Comparison of ENCODE assay signal across 19 cellular contexts in genomic region chr2:12448846-12449480, GRCh38.
DNase-seq lines count a peak whose midpoint lies in the region; ATAC-seq, FAIRE-seq and TF ChIP-seq lines count a peak whose summit lies in the region.
"Had no signal": no experiment of that assay in that cellular context is flagged by ENCODE, and none has a peak within 500 bp of the region (broad histone marks: within the 10 kb centered on the region; RNA-seq: fewer than 3 reads in every experiment).

No MANE protein-coding gene starts in this region.

- H3K36me3 ChIP-seq in breast epithelium (no peaks in the 10 kb centered on the region), MG63 (no peaks in the 10 kb centered on the region), K562 (ENCODE audit: control insufficient read depth, insufficient read depth, low read length) (no peaks in the 10 kb centered on the region), neuronal stem cell (replicated peaks in 1 of 2; ENCODE audit: control insufficient read depth in 2 of 2, insufficient read depth in 2 of 2, low read length in 2 of 2) (no peaks in the 10 kb centered on the region), lower lobe of right lung (no peaks in the 10 kb centered on the region)
- H3K36me3 ChIP-seq: left ventricle myocardium inferior, prostate gland had no signal

- H2BK120ac ChIP-seq in neuronal stem cell (ENCODE audit: low read depth, low read length), result no peak overlapping the region

- H3K23ac ChIP-seq in neuronal stem cell (ENCODE audit: low read depth, low read length, poor library complexity), result no peak overlapping the region

- TF ChIP-seq POLR2A in breast epithelium (IDR thresholded peaks at IDR 0.05) (no peak), K562 (conservative IDR thresholded peaks at IDR 0.05) (no peak)

- H3K14ac ChIP-seq in neuronal stem cell (ENCODE audit: low read length), result no peak overlapping the region

- H3K9me3 ChIP-seq in breast epithelium, result no peaks in the 10 kb centered on the region
- no peaks in the 10 kb centered on the region for H3K9me3 ChIP-seq in MG63
- H3K9me3 ChIP-seq in K562 (replicated peaks; ENCODE audit: control insufficient read depth, insufficient read depth, low read depth, low read length), result no peaks in the 10 kb centered on the region
- peaks cover 0 to 3% of the 10 kb centered on the region in 2 donors for H3K9me3 ChIP-seq in neuronal stem cell (replicated peaks in 1 of 2; ENCODE audit: control insufficient read depth in 2 of 2, insufficient read depth in 1 of 2, low read depth in 1 of 2, low read length in 2 of 2)
- H3K9me3 ChIP-seq in lower lobe of right lung, result no peaks in the 10 kb centered on the region
- H3K9me3 ChIP-seq: left ventricle myocardium inferior, prostate gland had no signal

- H4K8ac ChIP-seq in neuronal stem cell (ENCODE audit: low read depth, low read length), result no peak overlapping the region

- peak; percentile 92 for FAIRE-seq in K562 (lab: Jason Lieb, UNC)

- no peak overlapping the region for H4K91ac ChIP-seq in neuronal stem cell (ENCODE audit: low read depth, low read length, poor library complexity)

- H3K79me2 ChIP-seq in K562 (ENCODE audit: control insufficient read depth, insufficient read depth, low read length), result no peaks in the 10 kb centered on the region

- no peaks in the 10 kb centered on the region for H3K9me3 Mint-ChIP-seq in MCF 10A (ENCODE audit: unreplicated experiment)
- H3K9me3 Mint-ChIP-seq: naive B cell had no signal

- peaks cover 6% of the 10 kb centered on the region for H3K4me1 Mint-ChIP-seq in MCF 10A (ENCODE audit: insufficient read depth, unreplicated experiment)

- H3K4me3 ChIP-seq in breast epithelium, result no peak overlapping the region
- H3K4me3 ChIP-seq in MG63, result no peak overlapping the region
- no peak overlapping the region for H3K4me3 ChIP-seq in K562
- no peak overlapping the region for H3K4me3 ChIP-seq in neuronal stem cell (ENCODE audit: low read length in 2 of 2)
- H3K4me3 ChIP-seq in lower lobe of right lung, result no peak overlapping the region
- H3K4me3 ChIP-seq: left ventricle myocardium inferior, prostate gland had no signal

- no peaks in the 10 kb centered on the region for H3K27me3 Mint-ChIP-seq in MCF 10A (ENCODE audit: insufficient read depth, unreplicated experiment)
- H3K27me3 Mint-ChIP-seq: activated CD8-positive, alpha-beta memory T cell treated with anti-CD3 and anti-CD28 coated beads, Interleukin-2, amount 10 ng/mL, durations not matched to agents 7 days and 5 days; naive B cell had no signal

- CTCF ChIA-PET in MCF 10A (lab: Yijun Ruan, JAX), result interaction anchor here (0.5 to 1.4 kb wide), 2 partner anchors 266 to 268 kb away, joined by 4 read pairs; partner anchors contain the start of gene TRIB2
- CTCF ChIA-PET in K562 (lab: Yijun Ruan, JAX; ENCODE audit: low intra/inter-chr PET ratio), result no interaction called here

- DNase-seq in MCF 10A (ENCODE audit: unreplicated experiment) (peak; percentile 28), breast epithelium (ENCODE audit: low spot score in 2 of 2) (no peak), MG63 (peak; percentile 41), K562 (ENCODE audit: extremely low read depth in 1 of 4, low spot score in 3 of 4) (peak in 2 of 4 experiments; percentile 55 to 83), neuronal stem cell (ENCODE audit: low spot score) (no peak), lower lobe of right lung (no peak), GM20000 (ENCODE audit: low spot score) (no peak), UCSD-AML1 (lab: John Stamatoyannopoulos, UW; ENCODE audit: unreplicated experiment) (no peak)
- DNase-seq: activated CD8-positive, alpha-beta memory T cell treated with anti-CD3 and anti-CD28 coated beads, Interleukin-2, amount 10 ng/mL, durations not matched to agents 7 days and 5 days; activated gamma-delta T cell treated with Interleukin-2 at 50 U/mL for 16 hours; Calu3; effector CD4-positive, alpha-beta T cell; KBM-7; left ventricle myocardium inferior; naive B cell; NCI-H446; SHP77 treated with DMSO at 0.1 percent for 48 hours had no signal

- H3K27ac Mint-ChIP-seq in MCF 10A (ENCODE audit: low read depth, unreplicated experiment), result no peak overlapping the region
- H3K27ac Mint-ChIP-seq: activated CD8-positive, alpha-beta memory T cell treated with anti-CD3 and anti-CD28 coated beads, Interleukin-2, amount 10 ng/mL, durations not matched to agents 7 days and 5 days; brain had no signal

- POLR2A ChIA-PET in MCF 10A (lab: Yijun Ruan, JAX), result interaction anchor here (1.2 kb wide), 1 partner anchor 247 kb away, joined by 3 read pairs; no protein-coding TSS in a partner anchor
- POLR2A ChIA-PET in K562 (lab: Yijun Ruan, JAX), result no interaction called here

- H3K4me3 Mint-ChIP-seq in MCF 10A (ENCODE audit: unreplicated experiment), result no peak overlapping the region
- H3K4me3 Mint-ChIP-seq: activated CD8-positive, alpha-beta memory T cell treated with anti-CD3 and anti-CD28 coated beads, Interleukin-2, amount 10 ng/mL, durations not matched to agents 7 days and 5 days; brain; naive B cell had no signal

- H3K18ac ChIP-seq in neuronal stem cell (ENCODE audit: low read length), result no peak overlapping the region

- no peaks in the 10 kb centered on the region for H4K20me1 ChIP-seq in K562 (replicated peaks; ENCODE audit: control insufficient read depth, insufficient read depth, low read length)

- H3K27me3 ChIP-seq in breast epithelium, result no peaks in the 10 kb centered on the region
- H3K27me3 ChIP-seq in MG63, result no peaks in the 10 kb centered on the region
- no peaks in the 10 kb centered on the region for H3K27me3 ChIP-seq in K562 (ENCODE audit: control insufficient read depth in 2 of 2, insufficient read depth in 2 of 2, low read length in 2 of 2)
- H3K27me3 ChIP-seq in neuronal stem cell (ENCODE audit: control insufficient read depth in 3 of 3, insufficient read depth in 3 of 3, low read depth in 1 of 3, low read length in 3 of 3), result no peaks in the 10 kb centered on the region
- H3K27me3 ChIP-seq in lower lobe of right lung (ENCODE audit: low read depth), result no peaks in the 10 kb centered on the region

- BruUV-seq in MCF 10A (replicated peaks; lab: Mats Ljungman, UMichigan) (no TSS peak), K562 (replicated peaks; lab: Mats Ljungman, UMichigan) (no TSS peak)

- peak; percentile 85 for ATAC-seq in K562
- ATAC-seq in lower lobe of right lung, result no peak
- ATAC-seq: activated CD8-positive, alpha-beta memory T cell treated with anti-CD3 and anti-CD28 coated beads, Interleukin-2, amount 10 ng/mL, durations not matched to agents 7 days and 5 days had no signal

- no peaks in the 10 kb centered on the region for H3K9me1 ChIP-seq in K562 (ENCODE audit: control insufficient read depth, insufficient read depth, low read length)

- peak overlapping the region in 1 of 2 experiments; percentile 31; a peak in 1 of 4 replicates for H3K9ac ChIP-seq in K562 (ENCODE audit: insufficient read depth in 1 of 2, low read depth in 2 of 2, low read length in 2 of 2)
- no peak overlapping the region for H3K9ac ChIP-seq in neuronal stem cell (ENCODE audit: low read depth, low read length, poor library complexity)

- no peak for TF ChIP-seq RAD21 in K562 (CRISPR knock-in tag; conservative IDR thresholded peaks at IDR 0.05 in 1 of 2, IDR thresholded peaks at IDR 0.05 in 1 of 2)

- H3K4me1 ChIP-seq in breast epithelium (no peaks in the 10 kb centered on the region), K562 (replicated peaks in 1 of 2; ENCODE audit: control insufficient read depth in 2 of 2, insufficient read depth in 2 of 2, low read length in 2 of 2) (peaks cover 15 to 45% of the 10 kb centered on the region in 2 experiments; a peak in 4 of 5 replicates), neuronal stem cell (ENCODE audit: control insufficient read depth in 2 of 2, insufficient read depth in 1 of 2, low read depth in 1 of 2, low read length in 2 of 2) (peaks cover 8 to 10% of the 10 kb centered on the region in 2 donors), lower lobe of right lung (peaks cover 13% of the 10 kb centered on the region)
- H3K4me1 ChIP-seq: prostate gland had no signal

- no peak overlapping the region for H2AK5ac ChIP-seq in neuronal stem cell (ENCODE audit: low read depth, low read length)

- no peak overlapping the region for H2BK15ac ChIP-seq in neuronal stem cell (ENCODE audit: low read length)

- in situ Hi-C loops in K562 (cut with MboI), result no loop called here

- TF ChIP-seq EP300 in K562 (IDR thresholded peaks at IDR 0.05; ENCODE audit: low read length), result peak; percentile 74

- H3K4me2 ChIP-seq in K562 (ENCODE audit: insufficient read depth, low read length), result peak overlapping the region; percentile 45; the same call in 1 of the 2 replicates
- H3K4me2 ChIP-seq in neuronal stem cell (ENCODE audit: insufficient read depth, low read length, poor library complexity, severe bottlenecking), result no peak overlapping the region

- H3K4ac ChIP-seq in neuronal stem cell (ENCODE audit: low read length), result no peak overlapping the region

- TF ChIP-seq CTCF in MCF 10A (IDR thresholded peaks at IDR 0.05; ENCODE audit: unreplicated experiment) (no peak), breast epithelium (IDR thresholded peaks at IDR 0.05) (no peak), K562 (IDR thresholded peaks at IDR 0.05 in 2 of 3, conservative IDR thresholded peaks at IDR 0.05 in 1 of 3; ENCODE audit: insufficient read depth in 2 of 3, low read depth in 1 of 3, low read length in 3 of 3) (no peak), lower lobe of right lung (IDR thresholded peaks at IDR 0.05) (no peak), GM20000 (IDR thresholded peaks at IDR 0.05; ENCODE audit: extremely low read depth, missing control alignments) (no peak)

- no peak overlapping the region for H2BK12ac ChIP-seq in neuronal stem cell (ENCODE audit: low read length)

- intact Hi-C loops in MCF 10A (cut with micrococcal nuclease) (no loop called here), breast epithelium (cut with DNase I; ENCODE audit: low total_unique reads) (no loop called here), K562 (cut with micrococcal nuclease) (loop anchor here (5.0 kb wide), 1 partner anchor 172 kb away; no protein-coding TSS in a partner anchor), lower lobe of right lung (cut with DNase I) (no loop called here)

- 5% methylated on average over 4 of the region's 4 CpGs for WGBS in K562 (ENCODE audit: insufficient coverage, low coverage, missing lambda C conversion rate)
- WGBS in neuronal stem cell (ENCODE audit: extremely low coverage in 2 of 2, insufficient read length in 2 of 2, insufficient replicate concordance in 1 of 2), 2 donors, result no CpG with 5 or more reads among the region's 4 CpGs

- H2AFZ ChIP-seq in K562 (ENCODE audit: low read depth, low read length) (peak overlapping the region; percentile 28), neuronal stem cell (ENCODE audit: low read length) (peak overlapping the region; percentile 50)

- H3K36me3 Mint-ChIP-seq in MCF 10A (ENCODE audit: insufficient read depth, unreplicated experiment), result no peaks in the 10 kb centered on the region
- H3K36me3 Mint-ChIP-seq: brain, naive B cell had no signal

- no peak overlapping the region for H2BK5ac ChIP-seq in neuronal stem cell (ENCODE audit: low read length)

- no peaks in the 10 kb centered on the region for H3K79me1 ChIP-seq in neuronal stem cell (ENCODE audit: low read depth, low read length)

- no peak overlapping the region for H3K27ac ChIP-seq in breast epithelium
- peak overlapping the region; percentile 67 for H3K27ac ChIP-seq in K562 (ENCODE audit: extremely low read depth, low read depth, low read length)
- no peak overlapping the region for H3K27ac ChIP-seq in neuronal stem cell (replicated peaks; ENCODE audit: low read length)
- H3K27ac ChIP-seq in lower lobe of right lung, result no peak overlapping the region
- H3K27ac ChIP-seq: left ventricle myocardium inferior, prostate gland had no signal

Comparison
In these comparisons a context has a peak if more than half of its experiments do, and no peak if none do; other contexts are left out.
1. DNase-seq: peak in MCF 10A (single experiment) and MG63 (single experiment); none in breast epithelium (0 of 2), neuronal stem cell (single experiment), lower lobe of right lung (single experiment), GM20000 (single experiment) and UCSD-AML1 (single experiment).